In genomic region chr14:91281346-91281745, GRCh38 we compare ENCODE assay signal across 1 cellular context.
TF ChIP-seq lines count a peak whose summit lies in the region.

No MANE protein-coding gene starts in this region.

TF ChIP-seq in SK-N-SH, 30 proteins besides CTCF, POLR2A, EP300 and RAD21 (continued from another document):
- no peak for TF ChIP-seq IRF3 (IDR thresholded peaks at IDR 0.05; ENCODE audit: low read depth, low read length)
- no peak for TF ChIP-seq POLR2AphosphoS5 (IDR thresholded peaks at IDR 0.05; ENCODE audit: low read depth, low read length)
- no peak for TF ChIP-seq EZH2phosphoT487 (IDR thresholded peaks at IDR 0.05; ENCODE audit: borderline replicate concordance, low read depth)
- no peak for TF ChIP-seq REST (IDR thresholded peaks at IDR 0.05; ENCODE audit: low read depth, low read length)
- no peak for TF ChIP-seq CHD2 (IDR thresholded peaks at IDR 0.05; ENCODE audit: low read length, partially characterized antibody)
- TF ChIP-seq NRF1 (IDR thresholded peaks at IDR 0.05; ENCODE audit: low read depth, low read length), result no peak
- no peak for TF ChIP-seq ZBTB33 (IDR thresholded peaks at IDR 0.05; ENCODE audit: borderline replicate concordance, low read depth)
- TF ChIP-seq RXRA (IDR thresholded peaks at IDR 0.05; ENCODE audit: borderline replicate concordance, low read depth), result no peak
- no peak for TF ChIP-seq MAX (IDR thresholded peaks at IDR 0.05; ENCODE audit: low read depth)
- TF ChIP-seq PBX3 (IDR thresholded peaks at IDR 0.05), result no peak
- no peak for TF ChIP-seq MXI1 (IDR thresholded peaks at IDR 0.05; ENCODE audit: low read depth, low read length)
- no peak for TF ChIP-seq TEAD4 (IDR thresholded peaks at IDR 0.05; ENCODE audit: borderline replicate concordance, insufficient read depth)
- no peak for TF ChIP-seq GABPA (IDR thresholded peaks at IDR 0.05; ENCODE audit: low read depth)
- no peak for TF ChIP-seq JUND (IDR thresholded peaks at IDR 0.05)
